In genomic region chr22:35893698-35894097, GRCh38 we compare ENCODE assay signal across 14 cellular contexts.
A peak's percentile ranks its signal among the peaks of the same experiment; 100 is the strongest.
DNase-seq lines count a peak whose midpoint lies in the region; ATAC-seq, FAIRE-seq and TF ChIP-seq lines count a peak whose summit lies in the region.
"Had no signal": no experiment of that assay in that cellular context is flagged by ENCODE, and none has a peak within 500 bp of the region (broad histone marks: within the 10 kb centered on the region; RNA-seq: fewer than 3 reads in every experiment).

No MANE protein-coding gene starts in this region.

- no peak for TF ChIP-seq RAD21 in A549 (conservative IDR thresholded peaks at IDR 0.05 in 1 of 2, IDR thresholded peaks at IDR 0.05 in 1 of 2)

- WGBS in A549 (ENCODE audit: missing lambda C conversion rate): 78% methylated on average over 4 of the region's 4 CpGs

- H3K36me3 ChIP-seq in rectal smooth muscle tissue (ENCODE audit: control insufficient read depth, insufficient read depth, low read length): no peaks in the 10 kb centered on the region

- H3K4me2 ChIP-seq in A549: peak overlapping the region; percentile 18; the same call in 2 of the 3 replicates

- no peak for ATAC-seq in A549
- ATAC-seq in left ventricle myocardium superior: peak; percentile 50
- no peak for ATAC-seq in activated T-cell treated with anti-CD3 and anti-CD28 coated beads, Interleukin-2, amount 50 U/mL, for 4 hours
- ATAC-seq in HG02610 (IDR thresholded peaks at IDR 0.05; ENCODE audit: unreplicated experiment): no peak
- ATAC-seq: activated CD8-positive, alpha-beta T cell treated with anti-CD3 and anti-CD28 coated beads for 36 hours had no signal

- CTCF ChIA-PET in A549 (lab: Yijun Ruan, JAX): interaction anchor here (1.8 to 2.2 kb wide), 2 partner anchors 10 to 172 kb away, joined by 5 to 6 read pairs; no protein-coding TSS in a partner anchor

- intact Hi-C loops in left ventricle myocardium superior (cut with micrococcal nuclease): no loop called here

- peaks cover 40% of the 10 kb centered on the region for H3K4me1 ChIP-seq in A549
- peaks cover 22% of the 10 kb centered on the region for H3K4me1 ChIP-seq in rectal smooth muscle tissue (ENCODE audit: control insufficient read depth, insufficient read depth, low read length)

- no peaks in the 10 kb centered on the region for H3K27me3 ChIP-seq in rectal smooth muscle tissue (ENCODE audit: control insufficient read depth, insufficient read depth, low read length)

- POLR2A ChIA-PET in A549 (lab: Yijun Ruan, JAX): no interaction called here

- no peak overlapping the region for H3K9ac ChIP-seq in rectal smooth muscle tissue (ENCODE audit: low read length)

- H3K9me3 Mint-ChIP-seq in activated T-cell treated with anti-CD3 and anti-CD28 coated beads, Interleukin-2, amount 50 U/mL, for 4 hours: no peaks in the 10 kb centered on the region
- H3K9me3 Mint-ChIP-seq: activated CD8-positive, alpha-beta T cell treated with anti-CD3 and anti-CD28 coated beads for 36 hours had no signal

- no peak for FAIRE-seq in A549 (lab: Jason Lieb, UNC)
- FAIRE-seq: TTC549 had no signal

- H3K27ac ChIP-seq in A549 (0 out of 6 replicates have a peak overlapping the region, but pooled peaks of 1 of the 2 experiments have one; percentile 13), coronary artery (peak overlapping the region; percentile 82 to 86), rectal smooth muscle tissue (ENCODE audit: low read depth, low read length) (peak overlapping the region; percentile 85)

- peaks cover 24% of the 10 kb centered on the region for H3K27me3 Mint-ChIP-seq in activated T-cell treated with anti-CD3 and anti-CD28 coated beads, Interleukin-2, amount 50 U/mL, for 4 hours (ENCODE audit: low read depth)

- H3K4me3 ChIP-seq in A549: no peak overlapping the region
- peak overlapping the region; percentile 70 for H3K4me3 ChIP-seq in coronary artery
- H3K4me3 ChIP-seq in rectal smooth muscle tissue (ENCODE audit: low read length): peak overlapping the region; percentile 51

- H3K4me3 Mint-ChIP-seq in activated T-cell treated with anti-CD3 and anti-CD28 coated beads, Interleukin-2, amount 50 U/mL, for 4 hours: no peak overlapping the region
- H3K4me3 Mint-ChIP-seq: activated CD8-positive, alpha-beta T cell treated with anti-CD3 and anti-CD28 coated beads for 36 hours had no signal

- TF ChIP-seq CTCF in A549 (IDR thresholded peaks at IDR 0.05) (no peak), coronary artery (IDR thresholded peaks at IDR 0.05) (no peak)

- no peak for TF ChIP-seq EP300 in A549 (IDR thresholded peaks at IDR 0.05)

- no peaks in the 10 kb centered on the region for H3K36me3 Mint-ChIP-seq in activated T-cell treated with anti-CD3 and anti-CD28 coated beads, Interleukin-2, amount 50 U/mL, for 4 hours (ENCODE audit: insufficient read depth)

- DNase-seq in A549 (ENCODE audit: low read depth in 1 of 2, low spot score in 1 of 2) (no peak), coronary artery (ENCODE audit: low spot score) (no peak), left ventricle myocardium superior (no peak), NCI-H187 (lab: John Stamatoyannopoulos, UW) (no peak)
- DNase-seq in activated CD4-positive, CD25-positive, alpha-beta regulatory T cell treated with anti-CD3 and anti-CD28 coated beads, Interleukin-2, amount 50 U/mL, for 72 hours: no peak
- DNase-seq in activated T-cell treated with anti-CD3 and anti-CD28 coated beads, Interleukin-2, amount 50 U/mL, for 4 hours: no peak
- DNase-seq: ACHN; activated CD8-positive, alpha-beta T cell treated with anti-CD3 and anti-CD28 coated beads for 36 hours; activated gamma-delta T cell; COR-L47; MM.1S had no signal

- H3K9me3 ChIP-seq in A549: no peaks in the 10 kb centered on the region

- no peaks in the 10 kb centered on the region for H3K4me1 Mint-ChIP-seq in activated T-cell treated with anti-CD3 and anti-CD28 coated beads, Interleukin-2, amount 50 U/mL, for 4 hours (ENCODE audit: low read depth)

- TF ChIP-seq POLR2A in A549 (IDR thresholded peaks at IDR 0.05; ENCODE audit: low read length): no peak

TF ChIP-seq in A549, 52 proteins besides CTCF, POLR2A, EP300 and RAD21:
- TF ChIP-seq SREBF2 (IDR thresholded peaks at IDR 0.05) (no peak), EHF (CRISPR knock-in tag; IDR thresholded peaks at IDR 0.05) (no peak), HOXB13 (CRISPR knock-in tag; IDR thresholded peaks at IDR 0.05; ENCODE audit: low read depth) (no peak)
TF ChIP-seq in A549: peak in this region for 0.
